Comparison of ENCODE assay signal across 1 cellular context in genomic region chr12:107264667-107265066, GRCh38.
TF ChIP-seq lines count a peak whose summit lies in the region.

No MANE protein-coding gene starts in this region.

TF ChIP-seq in SK-N-SH treated with all-trans-retinoic acid at 6 μM for 48 hours, 23 proteins besides CTCF, POLR2A, EP300 and RAD21 (continued from another document):
- TF ChIP-seq ZNF565 (CRISPR knock-in tag; conservative IDR thresholded peaks at IDR 0.05; ENCODE audit: low read depth) = no peak
- TF ChIP-seq POU6F1 (CRISPR knock-in tag; IDR thresholded peaks at IDR 0.05; ENCODE audit: borderline replicate concordance, low read depth) = no peak
- TF ChIP-seq ARNTL (CRISPR knock-in tag; IDR thresholded peaks at IDR 0.05; ENCODE audit: borderline replicate concordance, low read depth) = no peak
- no peak for TF ChIP-seq RARB (CRISPR knock-in tag; IDR thresholded peaks at IDR 0.05)
- TF ChIP-seq ESRRG (CRISPR knock-in tag; IDR thresholded peaks at IDR 0.05) = no peak
- no peak for TF ChIP-seq GLIS3 (CRISPR knock-in tag; IDR thresholded peaks at IDR 0.05)
- no peak for TF ChIP-seq CSDC2 (CRISPR knock-in tag; IDR thresholded peaks at IDR 0.05)
- TF ChIP-seq BACH2 (CRISPR knock-in tag; IDR thresholded peaks at IDR 0.05; ENCODE audit: borderline replicate concordance) = no peak
- TF ChIP-seq TOX (CRISPR knock-in tag; IDR thresholded peaks at IDR 0.05; ENCODE audit: borderline replicate concordance) = no peak
- TF ChIP-seq CREB5 (CRISPR knock-in tag; IDR thresholded peaks at IDR 0.05; ENCODE audit: low read depth) = no peak
- no peak for TF ChIP-seq ZFP3 (CRISPR knock-in tag; IDR thresholded peaks at IDR 0.05)
